1 cellular context compared by ENCODE assay signal in genomic region chr18:35497334-35498197, GRCh38.
TF ChIP-seq lines count a peak whose summit lies in the region.

Gene INO80C, minus strand, starts transcription at chr18:35497960. Its CDS starts 86 bp downstream, at chr18:35497874.

TF ChIP-seq in HEK293, 187 proteins besides CTCF, POLR2A, EP300 and RAD21 (continued from another document and continues in another):
- TF ChIP-seq ZNF274 (IDR thresholded peaks at IDR 0.05; ENCODE audit: low read length) (no peak), ZNF274 (tag by site-specific recombination; IDR thresholded peaks at IDR 0.05; ENCODE audit: borderline replicate concordance) (no peak), PRDM2 (tag by site-specific recombination; IDR thresholded peaks at IDR 0.05; ENCODE audit: borderline replicate concordance) (no peak), SETDB1 (IDR thresholded peaks at IDR 0.05; ENCODE audit: insufficient read length, low read length) (peak; percentile 70), ZNF239 (tag by site-specific recombination; IDR thresholded peaks at IDR 0.05) (no peak; the same call in 1 of the 2 replicates), ZBTB21 (tag by site-specific recombination; IDR thresholded peaks at IDR 0.05) (0 out of 2 replicates have a peak, but pooled peaks have one; percentile 29), ZNF202 (tag by site-specific recombination; IDR thresholded peaks at IDR 0.05; ENCODE audit: borderline replicate concordance) (no peak), ZBTB26 (tag by site-specific recombination; optimal IDR thresholded peaks at IDR 0.05) (peak; percentile 97), KLF1 (tag by site-specific recombination; IDR thresholded peaks at IDR 0.05) (peak; percentile 98), REPIN1 (tag by site-specific recombination; IDR thresholded peaks at IDR 0.05; ENCODE audit: low read depth) (peak; percentile 85; the same call in 1 of the 2 replicates), PRDM1 (tag by site-specific recombination; IDR thresholded peaks at IDR 0.05) (peak; percentile 21; the same call in 1 of the 2 replicates), ZBTB49 (tag by site-specific recombination; IDR thresholded peaks at IDR 0.05; ENCODE audit: low read depth) (no peak), SALL2 (tag by site-specific recombination; IDR thresholded peaks at IDR 0.05; ENCODE audit: borderline replicate concordance) (peak; percentile 82; the same call in 1 of the 2 replicates), EGR2 (tag by site-specific recombination; IDR thresholded peaks at IDR 0.05; ENCODE audit: low read depth) (no peak), ZNF280D (tag by site-specific recombination; IDR thresholded peaks at IDR 0.05) (peak; percentile 98), TSHZ1 (tag by site-specific recombination; IDR thresholded peaks at IDR 0.05; ENCODE audit: borderline replicate concordance) (0 out of 2 replicates have a peak, but pooled peaks have one; percentile 33), PRDM10 (tag by site-specific recombination; IDR thresholded peaks at IDR 0.05) (peak; percentile 98), ZBTB10 (tag by site-specific recombination; IDR thresholded peaks at IDR 0.05) (peak; percentile 63), ZNF610 (tag by site-specific recombination; IDR thresholded peaks at IDR 0.05; ENCODE audit: borderline replicate concordance) (peak; percentile 94), ZNF488 (tag by site-specific recombination; IDR thresholded peaks at IDR 0.05) (0 out of 2 replicates have a peak, but pooled peaks have one; percentile 32), KLF17 (tag by site-specific recombination; IDR thresholded peaks at IDR 0.05) (peak; percentile 93), ZNF660 (tag by site-specific recombination; IDR thresholded peaks at IDR 0.05) (peak; percentile 98), ZNF596 (tag by site-specific recombination; IDR thresholded peaks at IDR 0.05) (peak; percentile 11; the same call in 1 of the 2 replicates), ZXDB (tag by site-specific recombination; IDR thresholded peaks at IDR 0.05) (peak; percentile 95)
